ENCODE assay signal across 1 cellular context in genomic region chr3:4986611-4987373, GRCh38.
TF ChIP-seq lines count a peak whose summit lies in the region.

No MANE protein-coding gene starts in this region.

TF ChIP-seq in HepG2, 621 proteins besides CTCF, POLR2A, EP300 and RAD21 (continued from another document and continues in another):
- TF ChIP-seq AFF4 (CRISPR knock-in tag; IDR thresholded peaks at IDR 0.05) (no peak), ZBTB42 (CRISPR knock-in tag; IDR thresholded peaks at IDR 0.05) (peak; percentile 94), KLF12 (CRISPR knock-in tag; IDR thresholded peaks at IDR 0.05; ENCODE audit: borderline replicate concordance) (peak; percentile 97), ARID3A (IDR thresholded peaks at IDR 0.05; ENCODE audit: low read depth, low read length) (peak; percentile 13; the same call in 1 of the 2 replicates), ZNF790 (CRISPR knock-in tag; IDR thresholded peaks at IDR 0.05; ENCODE audit: borderline replicate concordance) (peak; percentile 77), ZNF225 (CRISPR knock-in tag; IDR thresholded peaks at IDR 0.05) (peak; percentile 99), FIP1L1 (IDR thresholded peaks at IDR 0.05; ENCODE audit: borderline replicate concordance, insufficient read depth, low read depth, low read length) (no peak), HNRNPL (IDR thresholded peaks at IDR 0.05; ENCODE audit: low read depth, low read length) (peak; percentile 99), JDP2 (CRISPR knock-in tag; IDR thresholded peaks at IDR 0.05; ENCODE audit: borderline replicate concordance) (peak; percentile 79; the same call in 1 of the 2 replicates), BCL6 (CRISPR knock-in tag; IDR thresholded peaks at IDR 0.05) (peak; percentile 100), ZNF879 (CRISPR knock-in tag; IDR thresholded peaks at IDR 0.05) (0 out of 2 replicates have a peak, but pooled peaks have one; percentile 57), FOSL2 (CRISPR knock-in tag; IDR thresholded peaks at IDR 0.05) (peak; percentile 93), NFE2 (CRISPR knock-in tag; IDR thresholded peaks at IDR 0.05) (no peak), ZNF768 (CRISPR knock-in tag; IDR thresholded peaks at IDR 0.05) (peak; percentile 90; the same call in 1 of the 2 replicates), ZZZ3 (CRISPR knock-in tag; IDR thresholded peaks at IDR 0.05; ENCODE audit: borderline replicate concordance) (peak; percentile 97; the same call in 1 of the 2 replicates), NR0B2 (CRISPR knock-in tag; IDR thresholded peaks at IDR 0.05) (peak; percentile 59; the same call in 1 of the 2 replicates), FOXM1 (CRISPR knock-in tag; IDR thresholded peaks at IDR 0.05) (no peak), ZNF83 (CRISPR knock-in tag; IDR thresholded peaks at IDR 0.05; ENCODE audit: borderline replicate concordance) (peak; percentile 91; the same call in 1 of the 2 replicates), ZNF503 (CRISPR knock-in tag; IDR thresholded peaks at IDR 0.05) (peak; percentile 99), ZFP90 (CRISPR knock-in tag; IDR thresholded peaks at IDR 0.05; ENCODE audit: borderline replicate concordance) (peak; percentile 97), DNMT3B (CRISPR knock-in tag; conservative IDR thresholded peaks at IDR 0.05) (peak; percentile 53; the same call in 1 of the 2 replicates), KLF9 (CRISPR knock-in tag; IDR thresholded peaks at IDR 0.05; ENCODE audit: low read depth) (peak; percentile 89; the same call in 1 of the 2 replicates), ZNF709 (CRISPR knock-in tag; IDR thresholded peaks at IDR 0.05) (peak; percentile 89), ZNF12 (CRISPR knock-in tag; IDR thresholded peaks at IDR 0.05) (peak; percentile 83), AGO2 (optimal IDR thresholded peaks at IDR 0.05; ENCODE audit: low read depth, low read length) (peak; percentile 34), NRL (CRISPR knock-in tag; IDR thresholded peaks at IDR 0.05; ENCODE audit: borderline replicate concordance) (peak; percentile 98), FOXJ3 (CRISPR knock-in tag; IDR thresholded peaks at IDR 0.05; ENCODE audit: borderline replicate concordance) (peak; percentile 83; the same call in 1 of the 2 replicates), STAT6 (CRISPR knock-in tag; IDR thresholded peaks at IDR 0.05; ENCODE audit: borderline replicate concordance) (peak; percentile 99; the same call in 1 of the 2 replicates), ZBTB25 (CRISPR knock-in tag; IDR thresholded peaks at IDR 0.05) (peak; percentile 96), ZNF350 (CRISPR knock-in tag; IDR thresholded peaks at IDR 0.05; ENCODE audit: borderline replicate concordance, low read depth) (peak; percentile 100), ZNF280D (CRISPR knock-in tag; IDR thresholded peaks at IDR 0.05) (peak; percentile 89), ZEB1 (IDR thresholded peaks at IDR 0.05; ENCODE audit: insufficient replicate concordance, low read depth) (no peak), ZNF691 (CRISPR knock-in tag; IDR thresholded peaks at IDR 0.05; ENCODE audit: borderline replicate concordance, low read depth) (peak; percentile 93; the same call in 1 of the 2 replicates), ZSCAN31 (CRISPR knock-in tag; IDR thresholded peaks at IDR 0.05; ENCODE audit: low read depth) (peak; percentile 99), XRCC5 (optimal IDR thresholded peaks at IDR 0.05; ENCODE audit: low read length) (peak; percentile 31), MBNL3 (CRISPR knock-in tag; conservative IDR thresholded peaks at IDR 0.05) (no peak), MLLT10 (CRISPR knock-in tag; IDR thresholded peaks at IDR 0.05) (no peak), ZNF33A (CRISPR knock-in tag; IDR thresholded peaks at IDR 0.05; ENCODE audit: borderline replicate concordance) (peak; percentile 88; the same call in 1 of the 2 replicates), CREB3 (CRISPR knock-in tag; IDR thresholded peaks at IDR 0.05) (no peak), GABPB1 (CRISPR knock-in tag; IDR thresholded peaks at IDR 0.05) (peak; percentile 91), ZNF484 (CRISPR knock-in tag; IDR thresholded peaks at IDR 0.05; ENCODE audit: borderline replicate concordance, low read depth) (no peak), ZNF224 (CRISPR knock-in tag; IDR thresholded peaks at IDR 0.05) (no peak; the same call in none of the 2 replicates), TRIM22 (IDR thresholded peaks at IDR 0.05) (no peak)
